In the genomic region with DNA sequence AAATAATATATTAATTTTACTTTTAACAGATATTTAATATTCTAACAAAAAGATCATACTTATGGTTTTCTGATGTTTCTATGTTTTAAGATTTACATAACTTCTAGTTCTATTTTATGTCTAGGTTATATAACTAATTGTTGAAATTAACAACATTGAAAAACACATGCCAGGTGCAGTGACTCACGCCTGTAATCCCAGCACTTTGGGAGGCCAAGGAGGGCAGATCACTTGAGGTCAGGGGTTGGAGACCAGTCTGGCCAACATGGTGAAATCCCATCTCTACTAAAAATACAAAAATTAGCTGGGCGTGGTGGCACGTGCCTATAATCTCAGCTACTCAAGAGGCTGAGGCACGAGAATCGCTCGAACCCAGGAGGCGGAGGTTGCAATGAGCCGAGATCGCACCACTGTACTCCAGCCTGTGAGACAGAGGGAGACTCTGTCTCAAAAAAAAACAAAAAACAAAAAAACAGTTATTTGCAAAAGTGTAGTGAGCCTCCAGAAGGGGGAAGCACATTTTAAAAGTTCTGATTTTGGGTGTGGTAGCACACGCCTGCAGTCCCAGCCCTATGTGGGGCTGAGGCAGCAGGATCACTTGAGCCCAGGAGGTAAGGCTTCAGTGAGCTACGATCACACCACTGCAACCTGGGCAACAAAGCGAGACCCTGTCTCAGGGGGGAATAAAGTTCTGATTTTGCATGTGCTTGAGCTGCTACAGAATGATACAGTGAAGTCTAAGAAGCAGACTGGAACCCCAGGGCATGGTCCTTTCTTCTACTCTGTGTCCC, we compare ENCODE assay signal across 17 cellular contexts. TPM values are rescaled to one million over a fixed set of nuclear protein-coding genes. Genes with fewer than 3 reads are reported as not detected.
A peak's percentile ranks its signal among the peaks of the same experiment; 100 is the strongest.
DNase-seq lines count a peak whose midpoint lies in the region; ATAC-seq and TF ChIP-seq lines count a peak whose summit lies in the region.
"Had no signal": no experiment of that assay in that cellular context is flagged by ENCODE, and none has a peak within 500 bp of the region (broad histone marks: within the 10 kb centered on the region; RNA-seq: fewer than 3 reads in every experiment).

No MANE protein-coding gene starts in this region.

- H3K4me3 ChIP-seq in BJ (ENCODE audit: low read depth, low read length): no peak overlapping the region
- H3K4me3 ChIP-seq in PC-3 (ENCODE audit: low read length): no peak overlapping the region
- H3K4me3 ChIP-seq in mesenchymal stem cell (ENCODE audit: insufficient read depth in 1 of 2, low read depth in 1 of 2, low read length in 2 of 2): no peak overlapping the region
- H3K4me3 ChIP-seq in mesendoderm (ENCODE audit: low read length): no peak overlapping the region
- H3K4me3 ChIP-seq: BLaER1 had no signal

- H3K36me3 ChIP-seq in BJ (ENCODE audit: control insufficient read depth, insufficient read depth, low read length): no peaks in the 10 kb centered on the region; the same call in 1 of the 2 replicates
- H3K36me3 ChIP-seq in PC-3 (ENCODE audit: low read depth, low read length): no peaks in the 10 kb centered on the region
- peaks cover 4 to 15% of the 10 kb centered on the region in 2 experiments for H3K36me3 ChIP-seq in mesenchymal stem cell (ENCODE audit: control insufficient read depth in 1 of 2, insufficient read depth in 2 of 2, low read depth in 1 of 2, low read length in 2 of 2)
- no peaks in the 10 kb centered on the region for H3K36me3 ChIP-seq in mesendoderm (ENCODE audit: control insufficient read depth, insufficient read depth, low read length)
- H3K36me3 ChIP-seq: BLaER1 had no signal

- peak overlapping the region; percentile 48 for H4K8ac ChIP-seq in mesenchymal stem cell (ENCODE audit: low read length)
- no peak overlapping the region for H4K8ac ChIP-seq in mesendoderm (ENCODE audit: low read depth, low read length)

- intact Hi-C loops in PC-3 (cut with micrococcal nuclease): loop anchor here (1.0 to 2.0 kb wide), 3 partner anchors 155 to 404 kb away; no protein-coding TSS in a partner anchor

- H3K4me2 ChIP-seq in PC-3 (ENCODE audit: low read length): no peak overlapping the region
- no peak overlapping the region for H3K4me2 ChIP-seq in mesenchymal stem cell (ENCODE audit: low read length, poor library complexity, severe bottlenecking)
- H3K4me2 ChIP-seq in mesendoderm (ENCODE audit: low read length): no peak overlapping the region
- H3K4me2 ChIP-seq: BLaER1 had no signal

- H2AK5ac ChIP-seq in mesenchymal stem cell (ENCODE audit: low read length, severe bottlenecking): no peak overlapping the region
- H2AK5ac ChIP-seq in mesendoderm (ENCODE audit: low read length): no peak overlapping the region

- H3K79me1 ChIP-seq in mesenchymal stem cell (replicated peaks; ENCODE audit: low read length, poor library complexity, severe bottlenecking) (peaks cover 1% of the 10 kb centered on the region), mesendoderm (ENCODE audit: low read length) (no peaks in the 10 kb centered on the region)

- peak overlapping the region; percentile 42 for H3K9ac ChIP-seq in PC-3 (ENCODE audit: low read length)
- no peak overlapping the region for H3K9ac ChIP-seq in mesenchymal stem cell (ENCODE audit: low read length)
- no peak overlapping the region for H3K9ac ChIP-seq in mesendoderm (ENCODE audit: low read length)
- H3K9ac ChIP-seq: BLaER1 had no signal

- peaks cover 5% of the 10 kb centered on the region for H3F3A ChIP-seq in PC-3 (ENCODE audit: low read length, unreplicated experiment)

- H3K27ac ChIP-seq in PC-3 (ENCODE audit: low read length) (peak overlapping the region; percentile 62), mesenchymal stem cell (ENCODE audit: low read length, poor library complexity, severe bottlenecking) (no peak overlapping the region), mesendoderm (ENCODE audit: low read depth, low read length) (no peak overlapping the region)
- H3K27ac ChIP-seq: BLaER1 had no signal

- no TSS peak for BruUV-seq in PC-3 (replicated peaks; lab: Mats Ljungman, UMichigan)

- H3K56ac ChIP-seq in mesendoderm (ENCODE audit: low read length): no peak overlapping the region

- no peaks in the 10 kb centered on the region for H3K9me2 ChIP-seq in PC-3 (replicated peaks; ENCODE audit: low read length)

- no peak overlapping the region for H2BK12ac ChIP-seq in mesenchymal stem cell (ENCODE audit: low read length in 2 of 2)

- ATAC-seq in GM19397 (IDR thresholded peaks at IDR 0.05; ENCODE audit: unreplicated experiment) (peak; percentile 49), PC-3 (0 out of 2 replicates have a peak, but pooled peaks have one; percentile 5), HG02678 (IDR thresholded peaks at IDR 0.05; ENCODE audit: unreplicated experiment) (no peak), HG03039 (IDR thresholded peaks at IDR 0.05; ENCODE audit: unreplicated experiment) (no peak)
- ATAC-seq: left colon, T-cell had no signal

- H4K91ac ChIP-seq in mesenchymal stem cell (ENCODE audit: low read length): no peak overlapping the region

- H3K4ac ChIP-seq in mesenchymal stem cell (ENCODE audit: low read depth in 1 of 2, low read length in 2 of 2) (peak overlapping the region in 1 of 2 experiments; percentile 35), mesendoderm (ENCODE audit: low read depth, low read length) (no peak overlapping the region)

- H3K18ac ChIP-seq in mesenchymal stem cell (ENCODE audit: low read depth in 1 of 2, low read length in 2 of 2): no peak overlapping the region
- H3K18ac ChIP-seq in mesendoderm (ENCODE audit: low read length): no peak overlapping the region

- no peaks in the 10 kb centered on the region for H4K20me1 ChIP-seq in PC-3 (ENCODE audit: low read length)
- H4K20me1 ChIP-seq: BLaER1 had no signal

- H3K79me2 ChIP-seq in PC-3 (ENCODE audit: low read length) (no peaks in the 10 kb centered on the region), mesendoderm (ENCODE audit: control insufficient read depth, insufficient read depth, low read length) (no peaks in the 10 kb centered on the region)

- H2BK120ac ChIP-seq in mesenchymal stem cell (ENCODE audit: low read depth, low read length) (no peak overlapping the region), mesendoderm (ENCODE audit: low read depth, low read length) (no peak overlapping the region)

- H3K9me3 ChIP-seq in PC-3 (ENCODE audit: low read length) (no peaks in the 10 kb centered on the region), mesenchymal stem cell (ENCODE audit: control insufficient read depth, low read length) (no peaks in the 10 kb centered on the region)
- H3K9me3 ChIP-seq: BLaER1 had no signal

- H3K14ac ChIP-seq in mesenchymal stem cell (ENCODE audit: low read length in 2 of 2): no peak overlapping the region

- no peak for DNase-seq in BJ (ENCODE audit: low read depth)
- peak; percentile 30 for DNase-seq in PC-3
- no peak for DNase-seq in mesenchymal stem cell
- DNase-seq in mesendoderm: no peak
- no peak for DNase-seq in cerebellar cortex (ENCODE audit: low spot score)
- DNase-seq: hypothalamus; left colon; NCI-H2081 treated with DMSO at 0.1 percent for 48 hours; NCI-H526 treated with DMSO at 0.1 percent for 48 hours; stimulated activated CD8-positive, alpha-beta memory T cell treated with anti-CD3 and anti-CD28 coated beads, Interleukin-4, amount 100 ng/mL, for 48 hours; T-cell had no signal

- no peaks in the 10 kb centered on the region for H3K27me3 ChIP-seq in BJ (ENCODE audit: control insufficient read depth, insufficient read depth, low read length)
- no peaks in the 10 kb centered on the region for H3K27me3 ChIP-seq in PC-3 (ENCODE audit: low read length)
- no peaks in the 10 kb centered on the region for H3K27me3 ChIP-seq in mesenchymal stem cell (ENCODE audit: control insufficient read depth in 1 of 2, insufficient read depth in 1 of 2, low read length in 2 of 2)
- H3K27me3 ChIP-seq in mesendoderm (ENCODE audit: insufficient read depth, low read length, poor library complexity): no peaks in the 10 kb centered on the region
- H3K27me3 ChIP-seq: BLaER1 had no signal

- H2AFZ ChIP-seq in PC-3 (ENCODE audit: low read length) (0 out of 2 replicates have a peak overlapping the region, but pooled peaks have one; percentile 29), mesenchymal stem cell (ENCODE audit: low read depth, low read length) (no peak overlapping the region)

- no peak overlapping the region for H2BK5ac ChIP-seq in mesenchymal stem cell (ENCODE audit: low read depth, low read length, poor library complexity, severe bottlenecking)
- H2BK5ac ChIP-seq in mesendoderm (ENCODE audit: low read length): no peak overlapping the region

- no peak overlapping the region for H3K23ac ChIP-seq in mesenchymal stem cell (ENCODE audit: low read length in 2 of 2)
- no peak overlapping the region for H3K23ac ChIP-seq in mesendoderm (ENCODE audit: low read length)

- no peak overlapping the region for H2BK15ac ChIP-seq in mesenchymal stem cell (ENCODE audit: low read depth, poor library complexity, severe bottlenecking)
- no peak overlapping the region for H2BK15ac ChIP-seq in mesendoderm (replicated peaks; ENCODE audit: low read depth)

- peaks cover 52% of the 10 kb centered on the region for H3K4me1 ChIP-seq in PC-3 (ENCODE audit: insufficient read depth, low read length)
- H3K4me1 ChIP-seq in mesenchymal stem cell (ENCODE audit: control insufficient read depth, insufficient read depth, low read depth, low read length): peaks cover 14% of the 10 kb centered on the region
- H3K4me1 ChIP-seq in mesendoderm (ENCODE audit: control insufficient read depth, low read depth, low read length): peaks cover 2% of the 10 kb centered on the region

- WGBS in mesenchymal stem cell: 91% methylated on average over 10 of the region's 12 CpGs
- no CpG with 5 or more reads among the region's 12 CpGs for WGBS in mesendoderm (ENCODE audit: extremely low coverage, insufficient coverage, low lambda C conversion rate)

- TF ChIP-seq CTCF in BJ (IDR thresholded peaks at IDR 0.05; ENCODE audit: insufficient read depth, low read depth, low read length) (0 out of 2 replicates have a peak, but pooled peaks have one; percentile 7), PC-3 (conservative IDR thresholded peaks at IDR 0.05; ENCODE audit: low read depth, low read length) (no peak; the same call in 1 of the 2 replicates)

- no peak overlapping the region for H4K5ac ChIP-seq in mesendoderm (ENCODE audit: low read length)

- CTCF ChIA-PET in BJ (lab: Yijun Ruan, JAX): interaction anchor here (0.9 to 1.4 kb wide), 4 partner anchors 152 to 412 kb away, joined by 3 to 7 read pairs (median 4); no protein-coding TSS in a partner anchor
- CTCF ChIA-PET in PC-3 (lab: Charles Lee): interaction anchor here (0.6 kb wide), 1 partner anchor 155 kb away, joined by 13 read pairs; no protein-coding TSS in a partner anchor

- POLR2A ChIA-PET in BJ (lab: Charles Lee): no interaction called here
- POLR2A ChIA-PET in PC-3 (lab: Charles Lee; ENCODE audit: unreplicated experiment): no interaction called here

RNA-seq across cellular contexts. Expression of gene MIPEP, which starts 18.6 kb away (rescaled TPM):
- 10.9 and 12.4 TPM in 2 replicates for polyA plus RNA-seq in BJ (2011; rRNA removed)
- 7.8 and 8.5 TPM in 2 replicates for polyA minus RNA-seq in BJ (2011; rRNA and poly(A)+ RNA removed)
- total RNA-seq in PC-3 (2014; rRNA removed): 30.5 and 31.0 TPM in 2 replicates
- 14.5 TPM for polyA plus RNA-seq in mesenchymal stem cell (2013, experiment 1 of 2)
- 15.8 TPM for polyA plus RNA-seq in mesenchymal stem cell (2013, experiment 2 of 2)
- 18.2 TPM for polyA plus RNA-seq in mesendoderm (2013, experiment 1 of 2)
- polyA plus RNA-seq in mesendoderm (2013, experiment 2 of 2): 20.5 TPM

RNA-seq across cellular contexts. Expression of gene C1QTNF9B, which starts 26.8 kb away (rescaled TPM):
- not detected in 2 replicates for polyA plus RNA-seq in BJ (2011; rRNA removed)
- polyA minus RNA-seq in BJ (2011; rRNA and poly(A)+ RNA removed): not detected in 2 replicates
- 0.23 TPM in 1 of 2 replicates, not detected in the other for total RNA-seq in PC-3 (2014; rRNA removed)
- 0.06 TPM for polyA plus RNA-seq in mesenchymal stem cell (2013, experiment 1 of 2)
- polyA plus RNA-seq in mesenchymal stem cell (2013, experiment 2 of 2): 0.08 TPM
- not detected for polyA plus RNA-seq in mesendoderm (2013, experiment 1 of 2)
- polyA plus RNA-seq in mesendoderm (2013, experiment 2 of 2): not detected
- total RNA-seq: left colon, renal cortical epithelial cell, RPMI7951, T-cell had no signal

Comparison
In these comparisons a context has a peak if more than half of its experiments do, and no peak if none do; other contexts are left out.
1. ATAC-seq: peak in GM19397 (single experiment) and PC-3 (single experiment); none in HG02678 (single experiment) and HG03039 (single experiment).